Comparison of ENCODE assay signal across 8 cellular contexts in genomic region chr1:28602536-28603439, GRCh38. TPM values are rescaled to one million over a fixed set of nuclear protein-coding genes. Genes with fewer than 3 reads are reported as not detected.
A peak's percentile ranks its signal among the peaks of the same experiment; 100 is the strongest.
DNase-seq lines count a peak whose midpoint lies in the region; ATAC-seq and TF ChIP-seq lines count a peak whose summit lies in the region.

No MANE protein-coding gene starts in this region.

- no peak overlapping the region for H3K27ac ChIP-seq in SJCRH30

- ATAC-seq in HG03045 (IDR thresholded peaks at IDR 0.05; ENCODE audit: unreplicated experiment): no peak

- no peaks in the 10 kb centered on the region for H3K27me3 ChIP-seq in SJCRH30

- DNase-seq in NCI-H2107 treated with DMSO at 0.1 percent for 48 hours (lab: John Stamatoyannopoulos, UW; ENCODE audit: unreplicated experiment) (peak; percentile 67), NCI-H2107 (lab: John Stamatoyannopoulos, UW) (no peak), SJCRH30 (peak; percentile 71 to 87), dermis blood vessel endothelial cell (peak; percentile 88), lung microvascular endothelial cell (ENCODE audit: low read depth in 2 of 2) (peak; percentile 79 to 88), ureter (ENCODE audit: low spot score) (peak; percentile 65)

- H3K36me3 ChIP-seq in SJCRH30: peaks cover 12% of the 10 kb centered on the region; the same call in 1 of the 2 replicates

- peaks cover 11% of the 10 kb centered on the region for H3K4me1 ChIP-seq in SJCRH30

- no peak overlapping the region for H3K4me3 ChIP-seq in SJCRH30

- no peaks in the 10 kb centered on the region for H3K9me3 ChIP-seq in SJCRH30 (replicated peaks)

- TF ChIP-seq EP300 in Ishikawa (IDR thresholded peaks at IDR 0.05; ENCODE audit: borderline replicate concordance): no peak

- TF ChIP-seq RAD21 in Ishikawa (IDR thresholded peaks at IDR 0.05; ENCODE audit: low read depth): peak; percentile 70

TF ChIP-seq in Ishikawa, 13 proteins besides CTCF, POLR2A, EP300 and RAD21:
- TF ChIP-seq ZBTB7A (IDR thresholded peaks at IDR 0.05; ENCODE audit: low read depth) (no peak), EGR1 (IDR thresholded peaks at IDR 0.05) (no peak), FOXM1 (IDR thresholded peaks at IDR 0.05; ENCODE audit: borderline replicate concordance, low read depth) (no peak), TCF12 (IDR thresholded peaks at IDR 0.05; ENCODE audit: low read depth) (no peak), TEAD4 (IDR thresholded peaks at IDR 0.05) (no peak), NFIC (IDR thresholded peaks at IDR 0.05) (no peak)

RNA-seq across cellular contexts. Expression of gene RAB42, which starts 10.7 kb away (rescaled TPM):
- not detected in 2 replicates for total RNA-seq in SJCRH30 (2014; rRNA removed; shearing (Covaris generic))
- total RNA-seq in dermis blood vessel endothelial cell (2.5 and 8.8 TPM in 2 replicates), lung microvascular endothelial cell (3.2 and 3.9 TPM in 2 replicates), ureter (1.9 TPM)

RNA-seq across cellular contexts. Expression of gene TAF12, which starts 40.1 kb away (rescaled TPM):
- total RNA-seq in SJCRH30 (2014; rRNA removed; shearing (Covaris generic)): 36.5 and 39.6 TPM in 2 replicates
- total RNA-seq in dermis blood vessel endothelial cell (18.1 and 28.6 TPM in 2 replicates), lung microvascular endothelial cell (17.9 and 22.6 TPM in 2 replicates), ureter (19.8 TPM)

RNA-seq across cellular contexts. Expression of gene RNU11, which starts 45.6 kb away (rescaled TPM):
- not detected in 2 replicates for total RNA-seq in SJCRH30 (2014; rRNA removed; shearing (Covaris generic))
- total RNA-seq in dermis blood vessel endothelial cell (not detected in 2 replicates), lung microvascular endothelial cell (not detected in 2 replicates), ureter (not detected)

RNA-seq across cellular contexts. Expression of gene TRNAU1AP, which starts 49.9 kb away (rescaled TPM):
- 24.7 and 28.4 TPM in 2 replicates for total RNA-seq in SJCRH30 (2014; rRNA removed; shearing (Covaris generic))
- 20.6 and 28.2 TPM in 2 replicates for total RNA-seq in dermis blood vessel endothelial cell
- total RNA-seq in lung microvascular endothelial cell: 17.7 and 19.2 TPM in 2 replicates
- 31.3 TPM for total RNA-seq in ureter
